In the genomic region with DNA sequence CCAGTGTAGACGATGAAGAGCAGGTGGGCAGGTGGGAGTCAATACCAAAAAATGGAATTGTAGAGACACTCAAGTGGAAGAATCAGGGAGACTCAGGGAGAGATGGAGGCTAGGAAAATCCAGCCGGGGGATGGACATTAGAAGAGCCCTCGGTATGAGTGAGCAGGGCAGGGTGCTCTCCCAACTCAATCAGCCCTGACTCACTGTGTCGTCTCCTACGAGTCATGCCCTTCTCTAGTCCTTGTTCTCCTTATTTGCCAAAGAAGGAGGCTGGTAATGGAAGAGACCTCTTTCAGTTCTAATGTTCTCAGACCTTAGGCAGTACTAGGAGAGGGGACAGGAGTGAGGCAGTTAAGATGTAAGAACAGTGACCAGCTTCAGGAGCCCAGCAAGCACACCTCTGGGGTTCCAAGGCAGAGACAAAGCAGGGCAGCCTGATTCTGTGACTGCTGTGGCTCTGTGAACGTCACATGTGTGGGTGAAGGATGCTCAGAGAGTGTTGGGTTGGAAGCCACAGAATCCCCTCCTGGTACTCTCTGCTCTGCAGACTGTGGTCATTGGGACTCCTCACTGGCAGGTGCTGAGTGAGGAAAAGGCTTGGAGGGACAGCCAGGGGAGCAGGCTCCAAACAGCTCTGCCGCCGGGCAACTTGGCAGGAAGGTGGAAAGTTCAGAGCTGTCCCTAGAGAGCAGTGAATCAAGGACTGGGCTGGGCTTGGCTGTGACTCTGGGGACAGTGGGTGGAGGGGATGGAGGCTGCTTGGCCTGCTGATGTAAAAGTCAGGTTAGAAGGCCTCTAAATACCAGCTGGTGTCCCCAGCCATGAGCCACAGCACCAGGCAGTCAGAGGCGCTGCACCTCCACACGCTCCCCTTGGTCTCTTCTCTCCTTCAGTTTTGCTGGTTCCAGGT, we compare ENCODE assay signal across 12 cellular contexts. TPM values are rescaled to one million over a fixed set of nuclear protein-coding genes. Genes with fewer than 3 reads are reported as not detected.
DNase-seq lines count a peak whose midpoint lies in the region; ATAC-seq, FAIRE-seq and TF ChIP-seq lines count a peak whose summit lies in the region.
"Had no signal": no experiment of that assay in that cellular context is flagged by ENCODE, and none has a peak within 500 bp of the region (broad histone marks: within the 10 kb centered on the region; RNA-seq: fewer than 3 reads in every experiment).

No MANE protein-coding gene starts in this region.

- DNase-seq in AG20443 (ENCODE audit: low spot score) (peak; percentile 35), HFFc6 (peak; percentile 64), H1 (ENCODE audit: low read depth in 1 of 2, low spot score in 2 of 2) (no peak), lung (ENCODE audit: low spot score) (no peak), suprapubic skin (ENCODE audit: low spot score in 2 of 2) (no peak), mesenteric fat pad (ENCODE audit: low spot score) (no peak)
- DNase-seq: CD8-positive, alpha-beta memory T cell; NCI-H1092; thyroid gland had no signal

- H3K4me1 ChIP-seq in H1 (replicated peaks in 1 of 4; ENCODE audit: control insufficient read depth in 3 of 4, insufficient read depth in 4 of 4, low read length in 3 of 4) = peaks cover 0 to 9% (median 0%) of the 10 kb centered on the region in 4 experiments; a peak in 3 of 7 replicates
- peaks cover 18 to 23% of the 10 kb centered on the region in 2 donors for H3K4me1 ChIP-seq in lung (ENCODE audit: control insufficient read depth in 2 of 2, insufficient read depth in 2 of 2, low read length in 2 of 2)
- peaks cover 2% of the 10 kb centered on the region for H3K4me1 ChIP-seq in suprapubic skin
- H3K4me1 ChIP-seq: thyroid gland had no signal

- H3K27me3 Mint-ChIP-seq in HFFc6 (ENCODE audit: insufficient read depth) = peaks cover 16% of the 10 kb centered on the region; the same call in 1 of the 2 replicates

- ATAC-seq in lung (ENCODE audit: insufficient read depth, low FRiP score) = no peak
- no peak for ATAC-seq in GM18517 (IDR thresholded peaks at IDR 0.05; ENCODE audit: unreplicated experiment)
- ATAC-seq in HG02840 (IDR thresholded peaks at IDR 0.05; ENCODE audit: low FRiP score, unreplicated experiment) = no peak

- H3K79me1 ChIP-seq in H1 (ENCODE audit: low read depth, low read length) = no peaks in the 10 kb centered on the region

- H3K36me3 ChIP-seq in H1 (ENCODE audit: control insufficient read depth in 2 of 4, insufficient read depth in 4 of 4, low read length in 3 of 4) = no peaks in the 10 kb centered on the region
- no peaks in the 10 kb centered on the region for H3K36me3 ChIP-seq in lung (ENCODE audit: control insufficient read depth in 2 of 2, insufficient read depth in 2 of 2, low read length in 2 of 2)
- no peaks in the 10 kb centered on the region for H3K36me3 ChIP-seq in suprapubic skin
- H3K36me3 ChIP-seq: thyroid gland had no signal

- H2BK120ac ChIP-seq in H1 (replicated peaks; ENCODE audit: low read depth, low read length) = no peak overlapping the region

- H4K20me1 ChIP-seq in H1 (replicated peaks in 1 of 2; ENCODE audit: control insufficient read depth in 1 of 2, insufficient read depth in 2 of 2, low read length in 2 of 2) = no peaks in the 10 kb centered on the region

- no peak overlapping the region for H3K14ac ChIP-seq in H1 (ENCODE audit: insufficient read length)

- no peaks in the 10 kb centered on the region for H3K36me3 Mint-ChIP-seq in HFFc6 (ENCODE audit: low read depth)
- H3K36me3 Mint-ChIP-seq: CD8-positive, alpha-beta memory T cell had no signal

- H4K8ac ChIP-seq in H1 (ENCODE audit: extremely low read depth, insufficient read depth, low read length) = peak overlapping the region; percentile 45; the same call in 1 of the 2 replicates

- peak overlapping the region; percentile 74 for H3K4me3 Mint-ChIP-seq in HFFc6
- H3K4me3 Mint-ChIP-seq: CD8-positive, alpha-beta memory T cell had no signal

- no peak overlapping the region for H3K56ac ChIP-seq in H1 (replicated peaks; ENCODE audit: insufficient read length, low read depth, low read length)

- H2BK5ac ChIP-seq in H1 (ENCODE audit: low read depth, low read length) = no peak overlapping the region

- CTCF ChIA-PET in H1 (lab: Charles Lee; ENCODE audit: partially characterized antibody) = interaction anchor here (1.1 kb wide), 1 partner anchor 125 kb away, joined by 3 read pairs; no protein-coding TSS in a partner anchor

- 88% methylated on average over 10 of the region's 10 CpGs; no CpG with 5 or more reads in 1 of the 2 experiments for WGBS in H1 (ENCODE audit: extremely low coverage in 1 of 2, insufficient coverage in 1 of 2, insufficient read length in 1 of 2, insufficient replicate concordance in 2 of 2, low coverage in 1 of 2, low lambda C conversion rate in 2 of 2, missing lambda C conversion rate in 1 of 2), 2 experiments
- 66 to 85% methylated on average over 9 to 10 of the region's 10 CpGs for WGBS in lung, 2 donors
- 74% methylated on average over 8 of the region's 10 CpGs for WGBS in suprapubic skin

- H2BK15ac ChIP-seq in H1 (ENCODE audit: low read length) = peak overlapping the region; percentile 89; the same call in 1 of the 2 replicates

- TF ChIP-seq CTCF in HFFc6 (IDR thresholded peaks at IDR 0.05) = no peak
- no peak for TF ChIP-seq CTCF in H1 (IDR thresholded peaks at IDR 0.05; ENCODE audit: control extremely low read depth in 1 of 3, insufficient read depth in 1 of 3, low read depth in 1 of 3, low read length in 3 of 3)
- no peak for TF ChIP-seq CTCF in lung (IDR thresholded peaks at IDR 0.05; ENCODE audit: control extremely low read depth, extremely low read depth)
- TF ChIP-seq CTCF in suprapubic skin (IDR thresholded peaks at IDR 0.05) = no peak

- peak overlapping the region; percentile 72; the same call in 1 of the 2 replicates for H3K27ac Mint-ChIP-seq in HFFc6
- H3K27ac Mint-ChIP-seq: CD8-positive, alpha-beta memory T cell had no signal

- H2BK12ac ChIP-seq in H1 (ENCODE audit: low read depth, low read length) = peak overlapping the region; percentile 55; the same call in 1 of the 2 replicates

- peaks cover 45% of the 10 kb centered on the region for H3K4me1 Mint-ChIP-seq in HFFc6 (ENCODE audit: low read depth)

- H3K23ac ChIP-seq in H1 (ENCODE audit: insufficient read length) = no peak overlapping the region

- no peak overlapping the region for H3K4me2 ChIP-seq in H1 (ENCODE audit: insufficient read depth in 1 of 2, low read depth in 2 of 2, low read length in 2 of 2)

- FAIRE-seq in H1 (lab: Jason Lieb, UNC) = no peak
- FAIRE-seq: RCC 7860 had no signal

- no peak for TF ChIP-seq RAD21 in H1 (IDR thresholded peaks at IDR 0.05 in 1 of 2, conservative IDR thresholded peaks at IDR 0.05 in 1 of 2; ENCODE audit: low read depth in 2 of 2, low read length in 2 of 2)

- H3K79me2 ChIP-seq in H1 (ENCODE audit: control insufficient read depth in 1 of 2, insufficient read depth in 2 of 2, low read length in 2 of 2) = no peaks in the 10 kb centered on the region

- H3K18ac ChIP-seq in H1 (ENCODE audit: extremely low read depth, low read length) = peak overlapping the region; percentile 9; the same call in 1 of the 2 replicates

- H3K27me3 ChIP-seq in H1 (replicated peaks in 1 of 4; ENCODE audit: control insufficient read depth in 3 of 4, extremely low read depth in 1 of 4, insufficient read depth in 3 of 4, low read length in 3 of 4) (peaks cover 0 to 2% (median 0%) of the 10 kb centered on the region in 4 experiments; a peak in 1 of 7 replicates), lung (ENCODE audit: control insufficient read depth, insufficient read depth) (no peaks in the 10 kb centered on the region), suprapubic skin (peaks cover 25% of the 10 kb centered on the region)
- H3K27me3 ChIP-seq: thyroid gland had no signal

- no peak overlapping the region for H4K91ac ChIP-seq in H1 (replicated peaks; ENCODE audit: insufficient read length, low read length)

- no peak overlapping the region; the same call in 1 of the 2 replicates for H2BK20ac ChIP-seq in H1 (ENCODE audit: low read length)

- no peak overlapping the region for H3K4me3 ChIP-seq in H1 (ENCODE audit: extremely low read depth in 1 of 4, insufficient read depth in 2 of 4, low read depth in 3 of 4, low read length in 4 of 4)
- no peak overlapping the region for H3K4me3 ChIP-seq in lung
- no peak overlapping the region for H3K4me3 ChIP-seq in suprapubic skin
- H3K4me3 ChIP-seq: thyroid gland had no signal

- H2AFZ ChIP-seq in H1 (ENCODE audit: low read length) = 0 out of 2 replicates have a peak overlapping the region, but pooled peaks have one; percentile 4

- TF ChIP-seq POLR2A in H1 (IDR thresholded peaks at IDR 0.05; ENCODE audit: control extremely low read depth in 1 of 2, low read depth in 2 of 2, low read length in 2 of 2) (no peak), suprapubic skin (IDR thresholded peaks at IDR 0.05) (no peak)

- no peak overlapping the region for H4K5ac ChIP-seq in H1 (ENCODE audit: insufficient read length, low read depth, low read length)

- no peak overlapping the region for H3K4ac ChIP-seq in H1 (replicated peaks; ENCODE audit: insufficient read length, low read depth, low read length)

- H2AK5ac ChIP-seq in H1 (ENCODE audit: low read depth, low read length) = no peak overlapping the region

- H3K9me3 ChIP-seq in H1 (ENCODE audit: insufficient read depth in 2 of 2, low read depth in 1 of 2, low read length in 1 of 2) (no peaks in the 10 kb centered on the region), lung (ENCODE audit: control insufficient read depth in 2 of 2, insufficient read depth in 1 of 2, low read length in 1 of 2) (no peaks in the 10 kb centered on the region), suprapubic skin (no peaks in the 10 kb centered on the region)
- H3K9me3 ChIP-seq: thyroid gland had no signal

- H3K27ac ChIP-seq in H1 (ENCODE audit: low read depth, low read length) (no peak overlapping the region), lung (ENCODE audit: low read depth in 1 of 2, low read length in 1 of 2) (peak overlapping the region; percentile 9 to 55), suprapubic skin (no peak overlapping the region)

- no peak overlapping the region for H3K9ac ChIP-seq in H1 (replicated peaks in 1 of 4; ENCODE audit: extremely low read depth in 1 of 4, low read depth in 3 of 4, low read length in 3 of 4)

- POLR2A ChIA-PET in H1 (lab: Charles Lee; ENCODE audit: partially characterized antibody) = no interaction called here

- H3K23me2 ChIP-seq in H1 (ENCODE audit: low read depth, low read length) = 0 out of 2 replicates have a peak, but pooled peaks cover 3% of the 10 kb centered on the region

- TF ChIP-seq EP300 in H1 (IDR thresholded peaks at IDR 0.05; ENCODE audit: borderline replicate concordance in 1 of 2, low read depth in 2 of 2, low read length in 2 of 2) (no peak), suprapubic skin (IDR thresholded peaks at IDR 0.05) (no peak)

- H3K9me3 Mint-ChIP-seq in HFFc6 = no peaks in the 10 kb centered on the region

RNA-seq across cellular contexts. Expression of a gene that starts 11.1 kb away (rescaled TPM):
- 10 to 100 TPM; 17.6 to 25.7 (median 20.2) TPM for total RNA-seq in HFFc6 (2021; fragmentation: NEBNext Ultra II Directional; extraction: Animal tissue kit (Norgen Biotek cat#: 25700))
- total RNA-seq in H1 (2021; fragmentation: NEBNext Ultra II Directional; extraction: Animal tissue kit (Norgen Biotek cat#: 25700)) = 2.7 and 2.8 TPM in 2 replicates
- polyA plus RNA-seq in H1 (2011; rRNA removed) (1.2 and 2.0 TPM in 2 replicates), lung (10 to 100 TPM in 1 of 2 donors, 1 to 10 TPM in 1; 7.7 to 11.1 TPM)
- polyA plus RNA-seq in H1 (2011; cell fraction: cytosol; rRNA removed) = 1.1 TPM
- 1.4 TPM for polyA plus RNA-seq in H1 (2011; cell fraction: nucleus; rRNA removed)
- polyA plus RNA-seq in H1 (2012, experiment 1 of 2) = 1.3 to 2.6 TPM (median 1.5 TPM) in 4 replicates
- polyA plus RNA-seq in H1 (2012, experiment 2 of 2) = 1.4 TPM
- 5.8 TPM for polyA plus RNA-seq in H1 (2013, experiment 1 of 2)
- 5.9 TPM for polyA plus RNA-seq in H1 (2013, experiment 2 of 2)
- polyA minus RNA-seq in H1 (2011; rRNA and poly(A)+ RNA removed) = 1.6 and 2.6 TPM in 2 replicates
- 1.3 TPM for polyA minus RNA-seq in H1 (2011; cell fraction: cytosol; rRNA and poly(A)+ RNA removed)
- 0.50 TPM for polyA minus RNA-seq in H1 (2011; cell fraction: nucleus; rRNA and poly(A)+ RNA removed)
- total RNA-seq in lung (10 to 100 TPM; 25.9 to 38.3 TPM), suprapubic skin (10 to 100 TPM in 1 of 4 donors, 1 to 10 TPM in 3; 1.8 to 11.7 (median 3.6) TPM), mesenteric fat pad (25.7 TPM)
- total RNA-seq: CD8-positive, alpha-beta memory T cell had no signal
- polyA plus RNA-seq: CD8-positive, alpha-beta memory T cell had no signal

Comparison
In these comparisons a context has a peak if more than half of its experiments do, and no peak if none do; other contexts are left out.
1. DNase-seq: peak in AG20443 (single experiment) and HFFc6 (single experiment); none in H1 (0 of 2), lung (single experiment), suprapubic skin (0 of 2) and mesenteric fat pad (single experiment).
2. H3K27ac ChIP-seq: peak in lung (2 of 2); none in H1 (single experiment) and suprapubic skin (single experiment).